ENCODE assay signal across 10 cellular contexts in genomic region chr9:121748080-121748479, GRCh38.
DNase-seq lines count a peak whose midpoint lies in the region; ATAC-seq, FAIRE-seq and TF ChIP-seq lines count a peak whose summit lies in the region.
"Had no signal": no experiment of that assay in that cellular context is flagged by ENCODE, and none has a peak within 500 bp of the region (broad histone marks: within the 10 kb centered on the region; RNA-seq: fewer than 3 reads in every experiment).

No MANE protein-coding gene starts in this region.

- H3K4me1 ChIP-seq in astrocyte (ENCODE audit: insufficient read depth, low read length), result peaks cover 42% of the 10 kb centered on the region
- peaks cover 0 to 10% of the 10 kb centered on the region in 2 donors for H3K4me1 ChIP-seq in naive thymus-derived CD4-positive, alpha-beta T cell (ENCODE audit: control insufficient read depth in 2 of 2, insufficient read depth in 2 of 2, low read length in 2 of 2)
- H3K4me1 ChIP-seq in tibial artery, result peaks cover 6 to 95% (median 91%) of the 10 kb centered on the region in 4 donors

- no peak overlapping the region for H3K9ac ChIP-seq in astrocyte (ENCODE audit: low read length)

- intact Hi-C loops in naive thymus-derived CD4-positive, alpha-beta T cell (cut with micrococcal nuclease), result no loop called here
- intact Hi-C loops in tibial artery (cut with DNase I; ENCODE audit: low total_unique reads), result no loop called here

- peaks cover 72% of the 10 kb centered on the region for H3K79me2 ChIP-seq in astrocyte (ENCODE audit: insufficient read depth, low read length)

- no peaks in the 10 kb centered on the region for H3K27me3 ChIP-seq in astrocyte (ENCODE audit: insufficient read depth, low read length)
- no peaks in the 10 kb centered on the region for H3K27me3 ChIP-seq in naive thymus-derived CD4-positive, alpha-beta T cell (ENCODE audit: control insufficient read depth in 2 of 2, insufficient read depth in 2 of 2, low read length in 2 of 2)
- H3K27me3 ChIP-seq in tibial artery, result no peaks in the 10 kb centered on the region

- no peak overlapping the region for H3K4me2 ChIP-seq in astrocyte (ENCODE audit: low read length)

- H3K4me3 ChIP-seq in astrocyte (ENCODE audit: insufficient read depth, low read depth, low read length), result no peak overlapping the region
- no peak overlapping the region for H3K4me3 ChIP-seq in naive thymus-derived CD4-positive, alpha-beta T cell (ENCODE audit: low read length)
- H3K4me3 ChIP-seq in tibial artery, result no peak overlapping the region

- H3K4me3 Mint-ChIP-seq in activated naive CD4-positive, alpha-beta T cell treated with anti-CD3 and anti-CD28 coated beads, Interleukin-2, amount 10 ng/mL, durations not matched to agents 7 days and 5 days, result no peak overlapping the region
- no peak overlapping the region for H3K4me3 Mint-ChIP-seq in astrocyte (ENCODE audit: unreplicated experiment)
- peak overlapping the region in 8 of 10 donors; percentile 1 to 58 (median 30) for H3K4me3 Mint-ChIP-seq in naive thymus-derived CD4-positive, alpha-beta T cell

- TF ChIP-seq CTCF in astrocyte (IDR thresholded peaks at IDR 0.05; ENCODE audit: insufficient read depth, low read depth, low read length) (no peak), tibial artery (IDR thresholded peaks at IDR 0.05) (no peak)

- H3K4me1 Mint-ChIP-seq in activated naive CD4-positive, alpha-beta T cell treated with anti-CD3 and anti-CD28 coated beads, Interleukin-2, amount 10 ng/mL, durations not matched to agents 7 days and 5 days, result peaks cover 23% of the 10 kb centered on the region
- peaks cover 36% of the 10 kb centered on the region for H3K4me1 Mint-ChIP-seq in astrocyte (ENCODE audit: low read depth, unreplicated experiment)
- H3K4me1 Mint-ChIP-seq in naive thymus-derived CD4-positive, alpha-beta T cell, result peaks cover 0 to 18% (median 13%) of the 10 kb centered on the region in 7 donors

- H3K27ac ChIP-seq in astrocyte (ENCODE audit: low read depth, low read length) (no peak overlapping the region), tibial artery (peak overlapping the region; percentile 91 to 93)
- H3K27ac ChIP-seq in naive thymus-derived CD4-positive, alpha-beta T cell (ENCODE audit: low read depth, low read length), result no peak overlapping the region
- H3K27ac ChIP-seq: WERI-Rb-1 had no signal

- H3K9me3 ChIP-seq in astrocyte (ENCODE audit: insufficient read depth, low read depth, low read length), result no peaks in the 10 kb centered on the region
- no peaks in the 10 kb centered on the region for H3K9me3 ChIP-seq in naive thymus-derived CD4-positive, alpha-beta T cell (ENCODE audit: control insufficient read depth in 2 of 3, low read length in 3 of 3)
- no peaks in the 10 kb centered on the region for H3K9me3 ChIP-seq in tibial artery

- no peak overlapping the region for H2AFZ ChIP-seq in astrocyte (ENCODE audit: low read depth, low read length)

- peak; percentile 54 for ATAC-seq in naive thymus-derived CD4-positive, alpha-beta T cell
- ATAC-seq in GM21717 (IDR thresholded peaks at IDR 0.05; ENCODE audit: unreplicated experiment), result no peak

- no peaks in the 10 kb centered on the region for H3K36me3 Mint-ChIP-seq in activated naive CD4-positive, alpha-beta T cell treated with anti-CD3 and anti-CD28 coated beads, Interleukin-2, amount 10 ng/mL, durations not matched to agents 7 days and 5 days
- peaks cover 3% of the 10 kb centered on the region for H3K36me3 Mint-ChIP-seq in astrocyte (ENCODE audit: low read depth, unreplicated experiment)
- no peaks in the 10 kb centered on the region for H3K36me3 Mint-ChIP-seq in naive thymus-derived CD4-positive, alpha-beta T cell

- peaks cover 17% of the 10 kb centered on the region for H3K27me3 Mint-ChIP-seq in activated naive CD4-positive, alpha-beta T cell treated with anti-CD3 and anti-CD28 coated beads, Interleukin-2, amount 10 ng/mL, durations not matched to agents 7 days and 5 days
- H3K27me3 Mint-ChIP-seq in astrocyte (ENCODE audit: low read depth, unreplicated experiment), result no peaks in the 10 kb centered on the region
- peaks cover 0 to 6% (median 0%) of the 10 kb centered on the region in 5 donors for H3K27me3 Mint-ChIP-seq in naive thymus-derived CD4-positive, alpha-beta T cell

- no peak for FAIRE-seq in astrocyte (lab: Jason Lieb, UNC)

- CTCF ChIA-PET in activated naive CD4-positive, alpha-beta T cell treated with anti-CD3 and anti-CD28 coated beads, Interleukin-2, amount 10 ng/mL, durations not matched to agents 7 days and 5 days (lab: Charles Lee), result interaction anchor here (1.4 kb wide), 1 partner anchor 61 kb away, joined by 5 read pairs; no protein-coding TSS in a partner anchor
- CTCF ChIA-PET in naive thymus-derived CD4-positive, alpha-beta T cell (lab: Charles Lee), result no interaction called here

- H4K20me1 ChIP-seq in astrocyte (ENCODE audit: insufficient read depth, low read length), result peaks cover 83% of the 10 kb centered on the region

- no peaks in the 10 kb centered on the region for H3K9me3 Mint-ChIP-seq in activated naive CD4-positive, alpha-beta T cell treated with anti-CD3 and anti-CD28 coated beads, Interleukin-2, amount 10 ng/mL, durations not matched to agents 7 days and 5 days
- H3K9me3 Mint-ChIP-seq in astrocyte (ENCODE audit: unreplicated experiment), result no peaks in the 10 kb centered on the region
- no peaks in the 10 kb centered on the region for H3K9me3 Mint-ChIP-seq in naive thymus-derived CD4-positive, alpha-beta T cell

- H3K36me3 ChIP-seq in astrocyte (ENCODE audit: insufficient read depth, low read length) (no peaks in the 10 kb centered on the region), tibial artery (no peaks in the 10 kb centered on the region)
- no peaks in the 10 kb centered on the region for H3K36me3 ChIP-seq in naive thymus-derived CD4-positive, alpha-beta T cell (ENCODE audit: control insufficient read depth in 2 of 3, insufficient read depth in 3 of 3, low read length in 3 of 3)

- in situ Hi-C loops in G401 (cut with HindIII; ENCODE audit: low sequenced_read_pairs), result no loop called here

- DNase-seq in activated naive CD4-positive, alpha-beta T cell treated with anti-CD3 and anti-CD28 coated beads, Interleukin-2, amount 10 ng/mL, durations not matched to agents 7 days and 5 days, result peak; percentile 42
- no peak for DNase-seq in activated naive CD4-positive, alpha-beta T cell treated with anti-CD3 and anti-CD28 coated beads, Interleukin-2, amount 50 U/mL, for 16 hours
- DNase-seq in astrocyte (ENCODE audit: low read depth) (no peak), tibial artery (no peak), SW 1271 (lab: John Stamatoyannopoulos, UW) (no peak), G401 (ENCODE audit: low spot score) (no peak)
- peak in 5 of 9 donors; percentile 4 to 45 (median 32) for DNase-seq in naive thymus-derived CD4-positive, alpha-beta T cell
- DNase-seq: NCI-H1092 treated with DMSO at 0.1 percent for 48 hours, WERI-Rb-1 had no signal

- H3K27ac Mint-ChIP-seq in activated naive CD4-positive, alpha-beta T cell treated with anti-CD3 and anti-CD28 coated beads, Interleukin-2, amount 10 ng/mL, durations not matched to agents 7 days and 5 days, result peak overlapping the region; percentile 9
- peak overlapping the region; percentile 47 for H3K27ac Mint-ChIP-seq in astrocyte (ENCODE audit: unreplicated experiment)
- H3K27ac Mint-ChIP-seq in naive thymus-derived CD4-positive, alpha-beta T cell, result peak overlapping the region in 5 of 9 donors; percentile 2 to 53 (median 14)

- POLR2A ChIA-PET in naive thymus-derived CD4-positive, alpha-beta T cell (lab: Charles Lee), result no interaction called here

Comparison
In these comparisons a context has a peak if more than half of its experiments do, and no peak if none do; other contexts are left out.
1. DNase-seq: peak in activated naive CD4-positive, alpha-beta T cell treated with anti-CD3 and anti-CD28 coated beads, Interleukin-2, amount 10 ng/mL, durations not matched to agents 7 days and 5 days (single experiment) and naive thymus-derived CD4-positive, alpha-beta T cell (5 of 9); none in activated naive CD4-positive, alpha-beta T cell treated with anti-CD3 and anti-CD28 coated beads, Interleukin-2, amount 50 U/mL, for 16 hours (single experiment), astrocyte (single experiment), tibial artery (0 of 2), SW 1271 (0 of 2) and G401 (single experiment).
2. H3K4me3 Mint-ChIP-seq: peak in naive thymus-derived CD4-positive, alpha-beta T cell (8 of 10); none in activated naive CD4-positive, alpha-beta T cell treated with anti-CD3 and anti-CD28 coated beads, Interleukin-2, amount 10 ng/mL, durations not matched to agents 7 days and 5 days (single experiment) and astrocyte (single experiment).
3. H3K27ac ChIP-seq: peak in tibial artery (2 of 2); none in astrocyte (single experiment) and naive thymus-derived CD4-positive, alpha-beta T cell (single experiment).
4. Peak in every context shown above with its lines, with median percentiles within 50 percentile points of each other: H3K27ac Mint-ChIP-seq.